37 cellular contexts compared by ENCODE assay signal in genomic region chr3:124478834-124479233, GRCh38.
"Had no signal": no experiment of that assay in that cellular context is flagged by ENCODE, and none has a peak within 500 bp of the region (broad histone marks: within the 10 kb centered on the region; RNA-seq: fewer than 3 reads in every experiment).

No MANE protein-coding gene starts in this region.

- H3K4me1 ChIP-seq: adrenal gland, Peyer's patch, SJSA1 had no signal

- H3K27me3 ChIP-seq: adrenal gland, Peyer's patch, SJSA1 had no signal

- H3K27ac ChIP-seq: adrenal gland, Peyer's patch, SJSA1, VCaP had no signal

- H3K9me3 ChIP-seq: adrenal gland, MG63, Peyer's patch, SJSA1 had no signal

- H3K4me3 ChIP-seq: adrenal gland, MG63, Peyer's patch, SJSA1 had no signal

- DNase-seq: activated B cell treated with CpG ODN at 0.5 μM for 24 hours; activated CD4-positive, alpha-beta memory T cell treated with anti-CD3 and anti-CD28 coated beads, Interleukin-2, amount 10 ng/mL, durations not matched to agents 7 days and 5 days; activated CD4-positive, alpha-beta T cell treated with anti-CD3 and anti-CD28 coated beads for 4 hours; activated CD4-positive, alpha-beta T cell treated with anti-CD3 and anti-CD28 coated beads, Interleukin-2, amount 50 U/mL, for 1 hour; activated CD4-positive, CD25-positive, alpha-beta regulatory T cell treated with anti-CD3 and anti-CD28 coated beads, Interleukin-2, amount 50 U/mL, for 72 hours; activated CD8-positive, alpha-beta memory T cell treated with anti-CD3 and anti-CD28 coated beads for 24 hours; activated CD8-positive, alpha-beta memory T cell treated with anti-CD3 and anti-CD28 coated beads, Interleukin-2, amount 10 ng/mL, durations not matched to agents 7 days and 5 days; activated CD8-positive, alpha-beta memory T cell treated with anti-CD3 and anti-CD28 coated beads, Interleukin-2, amount 50 U/mL, for 48 hours; activated gamma-delta T cell treated with Interleukin-2 at 50 U/mL for 16 hours; activated naive CD4-positive, alpha-beta T cell treated with anti-CD3 and anti-CD28 coated beads for 36 hours; activated T-cell treated with anti-CD3 and anti-CD28 coated beads, Interleukin-2, amount 50 U/mL, for 48 hours; adrenal gland; caudate nucleus; cerebellar nuclear complex; Karpas-422; KBM-7; MG63; MV-4-11; NCI-H1092; NCI-H1436 treated with DMSO at 0.1 percent for 48 hours; NCI-H1694 treated with DMSO at 0.1 percent for 48 hours; NCI-H2029; NCI-H2107; NCI-H226; NCI-H446 treated with DMSO at 0.1 percent for 48 hours; NCI-H524 treated with DMSO at 0.1 percent for 48 hours; PC-3; Peyer's patch; RPMI8226; SHP77 treated with DMSO at 0.1 percent for 48 hours; T-helper 1 cell; T-helper 2 cell; T-helper 9 cell had no signal

- ATAC-seq: activated CD8-positive, alpha-beta memory T cell treated with anti-CD3 and anti-CD28 coated beads, Interleukin-2, amount 10 ng/mL, durations not matched to agents 7 days and 5 days; activated naive CD4-positive, alpha-beta T cell treated with anti-CD3 and anti-CD28 coated beads, Interleukin-2, amount 50 U/mL, for 72 hours; PC-3; SK-N-SH treated with all-trans-retinoic acid at 6 μM for 48 hours had no signal

- H3K36me3 ChIP-seq: adrenal gland, MG63, Peyer's patch had no signal
